27 cellular contexts compared by ENCODE assay signal in genomic region chr2:160731856-160732255, GRCh38.
"Had no signal": no experiment of that assay in that cellular context is flagged by ENCODE, and none has a peak within 500 bp of the region (broad histone marks: within the 10 kb centered on the region; RNA-seq: fewer than 3 reads in every experiment).

No MANE protein-coding gene starts in this region.

- H3K36me3 ChIP-seq: esophagus muscularis mucosa, gastroesophageal sphincter, heart left ventricle, left lung, prostate gland, right atrium auricular region, tibial artery, upper lobe of right lung, uterus had no signal

- H3K4me2 ChIP-seq: hepatocyte had no signal

- DNase-seq: dermis blood vessel endothelial cell; effector memory CD4-positive, alpha-beta T cell; foreskin keratinocyte; heart left ventricle; kidney; left lung; mesenchymal stem cell; mucosa of descending colon; naive B cell; nucleus accumbens; stimulated activated CD4-positive, alpha-beta T cell treated with anti-CD3 and anti-CD28 coated beads, Interleukin-4, amount 100 ng/mL, for 4 hours; stimulated activated naive CD8-positive, alpha-beta T cell treated with anti-CD3 and anti-CD28 coated beads, Interleukin-15, Interleukin-2, amounts not matched to agents 100 U/mL and 50 U/mL, for 24 hours; substantia nigra; testis; tibial artery; upper lobe of right lung; uterus had no signal

- H3K27me3 ChIP-seq: esophagus muscularis mucosa, foreskin keratinocyte, gastroesophageal sphincter, heart left ventricle, hepatocyte, left lung, right atrium auricular region, testis, tibial artery, upper lobe of right lung, uterus had no signal

- H3K4me1 ChIP-seq: esophagus muscularis mucosa, foreskin keratinocyte, gastroesophageal sphincter, heart left ventricle, left lung, prostate gland, right atrium auricular region, testis, tibial artery, upper lobe of right lung, uterus had no signal

- ATAC-seq: foreskin keratinocyte; gastroesophageal sphincter; heart left ventricle; left lung; mucosa of descending colon; natural killer cell treated with Interleukin-12 subunit alpha and Interleukin-12 subunit beta and Interleukin-15 and Interleukin-18, amount 100 ng/mL, for 72 hours; sciatic nerve; stimulated activated memory B cell treated with anti-CD40 and anti-IgM and Interleukin-4, amounts not matched to agents 10 μg/mL and 1 μg/mL and 100 μg/mL, for 72 hours; stimulated activated naive CD8-positive, alpha-beta T cell treated with anti-CD3 and anti-CD28 coated beads, Interleukin-15, Interleukin-2, amounts not matched to agents 100 U/mL and 50 U/mL, for 24 hours; upper lobe of right lung had no signal

- H3K27ac Mint-ChIP-seq: naive B cell; natural killer cell treated with Interleukin-12 subunit alpha and Interleukin-12 subunit beta and Interleukin-15 and Interleukin-18, amount 100 ng/mL, for 72 hours; stimulated activated memory B cell treated with anti-CD40 and anti-IgM and Interleukin-4, amounts not matched to agents 10 μg/mL and 1 μg/mL and 100 μg/mL, for 72 hours had no signal

- H3K9me3 Mint-ChIP-seq: natural killer cell treated with Interleukin-12 subunit alpha and Interleukin-12 subunit beta and Interleukin-15 and Interleukin-18, amount 100 ng/mL, for 72 hours; stimulated activated memory B cell treated with anti-CD40 and anti-IgM and Interleukin-4, amounts not matched to agents 10 μg/mL and 1 μg/mL and 100 μg/mL, for 72 hours had no signal

- H3K79me2 ChIP-seq: hepatocyte had no signal

- H2AFZ ChIP-seq: hepatocyte had no signal

- H3K9me3 ChIP-seq: esophagus muscularis mucosa, gastroesophageal sphincter, heart left ventricle, left lung, mucosa of descending colon, prostate gland, right atrium auricular region, testis, tibial artery, upper lobe of right lung, uterus had no signal

- H3K4me3 Mint-ChIP-seq: mesothelial cell of epicardium; naive B cell; natural killer cell treated with Interleukin-12 subunit alpha and Interleukin-12 subunit beta and Interleukin-15 and Interleukin-18, amount 100 ng/mL, for 72 hours; stimulated activated memory B cell treated with anti-CD40 and anti-IgM and Interleukin-4, amounts not matched to agents 10 μg/mL and 1 μg/mL and 100 μg/mL, for 72 hours had no signal

- H3K4me1 Mint-ChIP-seq: naive B cell; stimulated activated memory B cell treated with anti-CD40 and anti-IgM and Interleukin-4, amounts not matched to agents 10 μg/mL and 1 μg/mL and 100 μg/mL, for 72 hours had no signal

- H3K4me3 ChIP-seq: coronary artery, esophagus muscularis mucosa, gastroesophageal sphincter, heart left ventricle, hepatocyte, left lung, mucosa of descending colon, prostate gland, right atrium auricular region, testis, tibial artery, upper lobe of right lung, uterus had no signal

- H3K27ac ChIP-seq: coronary artery, esophagus muscularis mucosa, foreskin keratinocyte, gastroesophageal sphincter, heart left ventricle, hepatocyte, left lung, prostate gland, right atrium auricular region, testis, tibial artery, upper lobe of right lung, uterus had no signal

- H3K36me3 Mint-ChIP-seq: mesothelial cell of epicardium; naive B cell; natural killer cell treated with Interleukin-12 subunit alpha and Interleukin-12 subunit beta and Interleukin-15 and Interleukin-18, amount 100 ng/mL, for 72 hours; stimulated activated memory B cell treated with anti-CD40 and anti-IgM and Interleukin-4, amounts not matched to agents 10 μg/mL and 1 μg/mL and 100 μg/mL, for 72 hours had no signal
